In genomic region chr11:89181111-89181510, GRCh38 we compare ENCODE assay signal across 19 cellular contexts. TPM values are rescaled to one million over a fixed set of nuclear protein-coding genes. Genes with fewer than 3 reads are reported as not detected.
"Had no signal": no experiment of that assay in that cellular context is flagged by ENCODE, and none has a peak within 500 bp of the region (broad histone marks: within the 10 kb centered on the region; RNA-seq: fewer than 3 reads in every experiment).

No MANE protein-coding gene starts in this region.

- H3K27me3 Mint-ChIP-seq: activated CD4-positive, alpha-beta memory T cell treated with anti-CD3 and anti-CD28 coated beads, Interleukin-2, amount 10 ng/mL, durations not matched to agents 7 days and 5 days; activated naive CD8-positive, alpha-beta T cell treated with anti-CD3 and anti-CD28 coated beads for 36 hours; stimulated activated naive CD8-positive, alpha-beta T cell treated with anti-CD3 and anti-CD28 coated beads, Interleukin-15, Interleukin-2, amounts not matched to agents 100 ng/mL and 50 ng/mL, for 24 hours had no signal

- DNase-seq: activated CD4-positive, alpha-beta memory T cell treated with anti-CD3 and anti-CD28 coated beads, Interleukin-2, amount 10 ng/mL, durations not matched to agents 7 days and 5 days; activated CD4-positive, alpha-beta T cell treated with anti-CD3 and anti-CD28 coated beads for 1 hour; activated gamma-delta T cell treated with Interleukin-2 at 50 U/mL for 16 hours; activated naive CD8-positive, alpha-beta T cell treated with anti-CD3 and anti-CD28 coated beads for 36 hours; activated T-cell treated with anti-CD3 and anti-CD28 coated beads, Interleukin-2, amount 50 U/mL, for 72 hours; caudate nucleus; colonic mucosa; effector CD8-positive, alpha-beta T cell; hippocampal formation; pancreas; stimulated activated CD4-positive, alpha-beta T cell treated with anti-CD3 and anti-CD28 coated beads, Interleukin-4, amount 100 ng/mL, for 24 hours had no signal

- H3K4me1 ChIP-seq: colonic mucosa, pancreas had no signal

- H3K36me3 ChIP-seq: colonic mucosa, pancreas had no signal

- H3K4me3 Mint-ChIP-seq: activated CD4-positive, alpha-beta memory T cell treated with anti-CD3 and anti-CD28 coated beads, Interleukin-2, amount 10 ng/mL, durations not matched to agents 7 days and 5 days; activated naive CD8-positive, alpha-beta T cell treated with anti-CD3 and anti-CD28 coated beads for 36 hours; activated T-cell treated with anti-CD3 and anti-CD28 coated beads, Interleukin-2, amount 50 U/mL, for 72 hours; neural crest cell; stimulated activated naive CD8-positive, alpha-beta T cell treated with anti-CD3 and anti-CD28 coated beads, Interleukin-15, Interleukin-2, amounts not matched to agents 100 ng/mL and 50 ng/mL, for 24 hours had no signal

- H3K9me3 Mint-ChIP-seq: activated naive CD8-positive, alpha-beta T cell treated with anti-CD3 and anti-CD28 coated beads for 36 hours; neural crest cell; stimulated activated naive CD8-positive, alpha-beta T cell treated with anti-CD3 and anti-CD28 coated beads, Interleukin-15, Interleukin-2, amounts not matched to agents 100 ng/mL and 50 ng/mL, for 24 hours had no signal

- H3K4me3 ChIP-seq: colonic mucosa, pancreas had no signal

- H3K27ac ChIP-seq: colonic mucosa, pancreas had no signal

- H3K27ac Mint-ChIP-seq: activated CD4-positive, alpha-beta memory T cell treated with anti-CD3 and anti-CD28 coated beads, Interleukin-2, amount 10 ng/mL, durations not matched to agents 7 days and 5 days; activated naive CD8-positive, alpha-beta T cell treated with anti-CD3 and anti-CD28 coated beads for 36 hours; activated T-cell treated with anti-CD3 and anti-CD28 coated beads, Interleukin-2, amount 50 U/mL, for 72 hours; stimulated activated naive CD8-positive, alpha-beta T cell treated with anti-CD3 and anti-CD28 coated beads, Interleukin-15, Interleukin-2, amounts not matched to agents 100 ng/mL and 50 ng/mL, for 24 hours had no signal

- H3K9me3 ChIP-seq: colonic mucosa, pancreas had no signal

- H3K36me3 Mint-ChIP-seq: activated naive CD8-positive, alpha-beta T cell treated with anti-CD3 and anti-CD28 coated beads for 36 hours had no signal

- H3K4me1 Mint-ChIP-seq: activated CD4-positive, alpha-beta memory T cell treated with anti-CD3 and anti-CD28 coated beads, Interleukin-2, amount 10 ng/mL, durations not matched to agents 7 days and 5 days had no signal

- H3K27me3 ChIP-seq: colonic mucosa, pancreas had no signal

RNA-seq across cellular contexts. Expression of gene TYR, which starts 3.4 kb away (rescaled TPM):
- total RNA-seq: activated CD4-positive, alpha-beta memory T cell treated with anti-CD3 and anti-CD28 coated beads, Interleukin-2, amount 10 ng/mL, durations not matched to agents 7 days and 5 days; activated naive CD8-positive, alpha-beta T cell treated with anti-CD3 and anti-CD28 coated beads for 36 hours; activated T-cell treated with anti-CD3 and anti-CD28 coated beads, Interleukin-2, amount 50 U/mL, for 72 hours; colonic mucosa; glomerular endothelial cell; myocyte; neural crest cell; pancreas; renal cortical epithelial cell; T-helper 2 cell treated with Interferon-gamma antibody and Interleukin-4, amounts not matched to agents 100 ng/mL and 5 ng/mL, for 36 hours; temporal lobe; ureter had no signal
- polyA plus RNA-seq: pancreas had no signal
